1 cellular context compared by ENCODE assay signal in genomic region chr19:14073925-14074838, GRCh38.
TF ChIP-seq lines count a peak whose summit lies in the region.

No MANE protein-coding gene starts in this region.

TF ChIP-seq in A549, 52 proteins besides CTCF, POLR2A, EP300 and RAD21 (continued from another document):
- no peak for TF ChIP-seq ELK1 (IDR thresholded peaks at IDR 0.05; ENCODE audit: low read depth, low read length)
